Comparison of ENCODE assay signal across 8 cellular contexts in genomic region chr20:25056601-25057233, GRCh38. TPM values are rescaled to one million over a fixed set of nuclear protein-coding genes. Genes with fewer than 3 reads are reported as not detected.
DNase-seq lines count a peak whose midpoint lies in the region; ATAC-seq and FAIRE-seq lines count a peak whose summit lies in the region.

No MANE protein-coding gene starts in this region.

- H3K9ac ChIP-seq in muscle layer of colon (ENCODE audit: low read length): peak overlapping the region; percentile 40

- H3K27ac ChIP-seq in muscle layer of colon (ENCODE audit: low read depth, low read length): peak overlapping the region; percentile 94

- no peak for FAIRE-seq in frontal cortex (lab: Jason Lieb, UNC)

- H3K27me3 Mint-ChIP-seq in central memory CD8-positive, alpha-beta T cell: no peaks in the 10 kb centered on the region

- H3K4me3 ChIP-seq in muscle layer of colon (ENCODE audit: low read depth in 1 of 2, low read length in 2 of 2): peak overlapping the region; percentile 80 to 89

- H3K9me3 Mint-ChIP-seq in central memory CD8-positive, alpha-beta T cell: no peaks in the 10 kb centered on the region

- peaks cover 19% of the 10 kb centered on the region for H3K36me3 Mint-ChIP-seq in central memory CD8-positive, alpha-beta T cell (ENCODE audit: insufficient read depth)

- peak overlapping the region; percentile 89 for H3K27ac Mint-ChIP-seq in central memory CD8-positive, alpha-beta T cell (ENCODE audit: low read depth)

- H3K27me3 ChIP-seq in muscle layer of colon (ENCODE audit: control insufficient read depth in 1 of 2, insufficient read depth in 2 of 2, low read length in 2 of 2): no peaks in the 10 kb centered on the region

- ATAC-seq in GM19023 (IDR thresholded peaks at IDR 0.05; ENCODE audit: unreplicated experiment) (peak; percentile 25), HG03280 (IDR thresholded peaks at IDR 0.05; ENCODE audit: unreplicated experiment) (peak; percentile 32)
- no peak for ATAC-seq in central memory CD8-positive, alpha-beta T cell (replicated peaks; ENCODE audit: extremely low read depth, poor library complexity, severe bottlenecking)

- H3K36me3 ChIP-seq in muscle layer of colon (ENCODE audit: insufficient read depth, low read length): no peaks in the 10 kb centered on the region

- no peak for DNase-seq in central memory CD8-positive, alpha-beta T cell (ENCODE audit: low spot score in 2 of 2)
- no peak for DNase-seq in stimulated activated naive CD4-positive, alpha-beta T cell treated with Interleukin-2 at 50 U/mL for 16 hours (lab: John Stamatoyannopoulos, UW)
- DNase-seq in amygdala (lab: John Stamatoyannopoulos, UW): no peak
- DNase-seq in NOMO-1 treated with dmso at 0.1 percent for 144 hours (lab: John Stamatoyannopoulos, UW; ENCODE audit: unreplicated experiment): no peak
- DNase-seq in frontal cortex (ENCODE audit: low spot score in 2 of 2): no peak

- peaks cover 44% of the 10 kb centered on the region for H3K4me1 Mint-ChIP-seq in central memory CD8-positive, alpha-beta T cell

- peaks cover 61% of the 10 kb centered on the region for H3K4me1 ChIP-seq in muscle layer of colon (ENCODE audit: insufficient read depth, low read length)

- peak overlapping the region; percentile 82 for H3K4me3 Mint-ChIP-seq in central memory CD8-positive, alpha-beta T cell

- H3K9me3 ChIP-seq in muscle layer of colon (ENCODE audit: low read length): no peaks in the 10 kb centered on the region

RNA-seq across cellular contexts. Expression of gene ACSS1, which starts 1.2 kb away (rescaled TPM):
- 3.7 TPM for total RNA-seq in frontal cortex

RNA-seq across cellular contexts. Expression of gene VSX1, which starts 25.2 kb away (rescaled TPM):
- total RNA-seq in frontal cortex: not detected
